In genomic region chr9:128294142-128294541, GRCh38 we compare ENCODE assay signal across 26 cellular contexts.
"Had no signal": no experiment of that assay in that cellular context is flagged by ENCODE, and none has a peak within 500 bp of the region (broad histone marks: within the 10 kb centered on the region; RNA-seq: fewer than 3 reads in every experiment).

No MANE protein-coding gene starts in this region.

- ATAC-seq: esophagus mucosa; gastrocnemius medialis; left colon; left ventricle myocardium superior; lower lobe of right lung; naive thymus-derived CD8-positive, alpha-beta T cell; pancreas; right lobe of liver; stimulated activated naive CD8-positive, alpha-beta T cell treated with anti-CD3 and anti-CD28 coated beads, Interleukin-15, amount 100 ng/mL, for 72 hours; upper lobe of right lung had no signal

- H3K27ac ChIP-seq: dorsolateral prefrontal cortex, epithelial cell of prostate, gastrocnemius medialis, hepatocyte, lower lobe of right lung, neutrophil, pancreas, right lobe of liver, suprapubic skin, transverse colon, upper lobe of right lung, uterus had no signal

- H3K9me3 Mint-ChIP-seq: naive thymus-derived CD8-positive, alpha-beta T cell; nephron progenitor cell; stimulated activated naive CD8-positive, alpha-beta T cell treated with anti-CD3 and anti-CD28 coated beads, Interleukin-15, amount 100 ng/mL, for 72 hours had no signal

- H3K27ac Mint-ChIP-seq: naive thymus-derived CD8-positive, alpha-beta T cell; nephron progenitor cell had no signal

- DNase-seq: dorsolateral prefrontal cortex; effector CD4-positive, alpha-beta T cell; foreskin fibroblast; gastrocnemius medialis; head of caudate nucleus; kidney glomerular epithelial cell; left colon; left ventricle myocardium superior; lower lobe of right lung; naive thymus-derived CD8-positive, alpha-beta T cell; nephron progenitor cell; pancreas; right lobe of liver; small intestine; stimulated activated CD4-positive, alpha-beta T cell treated with anti-CD3 and anti-CD28 coated beads, Interleukin-15, amount 100 ng/mL, for 24 hours; stimulated activated CD4-positive, alpha-beta T cell treated with anti-CD3 and anti-CD28 coated beads, Interleukin-2, amount 100 ng/mL, for 48 hours; stimulated activated naive CD4-positive, alpha-beta T cell; stimulated activated naive CD8-positive, alpha-beta T cell treated with anti-CD3 and anti-CD28 coated beads, Interleukin-15, amount 100 ng/mL, for 72 hours; transverse colon; upper lobe of right lung; uterus had no signal

- H3K27me3 Mint-ChIP-seq: naive thymus-derived CD8-positive, alpha-beta T cell; stimulated activated naive CD8-positive, alpha-beta T cell treated with anti-CD3 and anti-CD28 coated beads, Interleukin-15, amount 100 ng/mL, for 72 hours had no signal

- H3K4me3 Mint-ChIP-seq: naive thymus-derived CD8-positive, alpha-beta T cell; nephron progenitor cell; stimulated activated naive CD8-positive, alpha-beta T cell treated with anti-CD3 and anti-CD28 coated beads, Interleukin-15, amount 100 ng/mL, for 72 hours had no signal
